In the genomic region with DNA sequence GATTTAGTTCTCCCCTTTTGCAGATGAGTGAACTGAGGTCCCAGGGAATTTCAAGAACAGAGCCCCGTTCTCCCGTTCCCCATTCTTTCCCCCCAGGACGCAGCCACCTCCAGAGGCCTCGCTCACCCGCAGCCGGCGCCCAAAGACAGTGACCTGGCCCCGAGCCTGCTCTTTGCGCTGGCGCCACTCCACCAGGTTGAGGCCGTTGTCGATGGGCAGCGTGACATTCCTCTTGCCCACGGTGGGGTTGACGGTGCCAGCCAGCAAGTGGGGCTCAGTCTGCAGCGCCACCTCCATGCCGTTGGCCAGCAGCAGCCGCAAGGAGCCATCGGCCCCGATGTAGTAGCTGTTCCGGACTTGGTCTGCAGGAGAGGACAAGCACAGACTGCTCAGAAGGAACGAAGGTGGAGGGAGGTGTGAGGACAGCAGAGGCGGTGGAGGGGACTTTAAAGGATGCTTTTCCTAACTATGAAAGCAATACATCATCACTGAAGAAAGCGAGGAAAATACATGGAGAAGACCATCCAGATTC, we compare ENCODE assay signal across 24 cellular contexts.
"Had no signal": no experiment of that assay in that cellular context is flagged by ENCODE, and none has a peak within 500 bp of the region (broad histone marks: within the 10 kb centered on the region; RNA-seq: fewer than 3 reads in every experiment).

No MANE protein-coding gene starts in this region.

- H3K9me3 Mint-ChIP-seq: mesothelial cell of epicardium had no signal

- H3K4me1 Mint-ChIP-seq: mesothelial cell of epicardium had no signal

- DNase-seq: dermis blood vessel endothelial cell; dorsolateral prefrontal cortex; effector CD4-positive, alpha-beta T cell; effector memory CD4-positive, alpha-beta T cell; foreskin keratinocyte; glutamatergic neuron; head of caudate nucleus; heart right ventricle; hippocampal formation; left cardiac atrium; left lung; left ventricle myocardium superior; lower lobe of right lung; mesenchymal stem cell; mucosa of descending colon had no signal

- H3K4me3 Mint-ChIP-seq: mesothelial cell of epicardium had no signal

- H3K27ac ChIP-seq: coronary artery, dorsolateral prefrontal cortex, esophagus muscularis mucosa, foreskin keratinocyte, gastroesophageal sphincter, heart right ventricle, left lung, lower lobe of right lung had no signal

- H3K27me3 ChIP-seq: dorsolateral prefrontal cortex, esophagus muscularis mucosa, foreskin keratinocyte, gastroesophageal sphincter, heart right ventricle, left lung had no signal

- H3K36me3 ChIP-seq: heart right ventricle, left lung, lower lobe of right lung had no signal

- FAIRE-seq: colon, endothelial cell of umbilical vein, frontal cortex, islet of Langerhans, keratinocyte had no signal

- H3K9me3 ChIP-seq: esophagus muscularis mucosa, gastroesophageal sphincter, heart right ventricle, left lung, lower lobe of right lung, mucosa of descending colon had no signal

- H3K4me3 ChIP-seq: coronary artery, dorsolateral prefrontal cortex, esophagus muscularis mucosa, gastroesophageal sphincter, heart right ventricle, left lung, lower lobe of right lung, mucosa of descending colon had no signal

- H3K27ac Mint-ChIP-seq: mesothelial cell of epicardium had no signal

- ATAC-seq: foreskin keratinocyte, gastroesophageal sphincter, heart right ventricle, left cardiac atrium, left lung, left ventricle myocardium superior, lower lobe of right lung, mucosa of descending colon had no signal

- H3K4me1 ChIP-seq: esophagus muscularis mucosa, foreskin keratinocyte, gastroesophageal sphincter, heart right ventricle, left lung, lower lobe of right lung had no signal
